In genomic region chr1:12052008-12052573, GRCh38 we compare ENCODE assay signal across 9 cellular contexts. TPM values are rescaled to one million over a fixed set of nuclear protein-coding genes. Genes with fewer than 3 reads are reported as not detected.
DNase-seq lines count a peak whose midpoint lies in the region; ATAC-seq and TF ChIP-seq lines count a peak whose summit lies in the region.
"Had no signal": no experiment of that assay in that cellular context is flagged by ENCODE, and none has a peak within 500 bp of the region (broad histone marks: within the 10 kb centered on the region; RNA-seq: fewer than 3 reads in every experiment).

No MANE protein-coding gene starts in this region.

- H3K36me3 Mint-ChIP-seq in endodermal cell (ENCODE audit: low read depth) (no peaks in the 10 kb centered on the region), nephron (ENCODE audit: low read depth) (no peaks in the 10 kb centered on the region)
- H3K36me3 Mint-ChIP-seq: naive thymus-derived CD8-positive, alpha-beta T cell had no signal

- TF ChIP-seq CTCF in endodermal cell (conservative IDR thresholded peaks at IDR 0.05): no peak
- no peak for TF ChIP-seq CTCF in nephron (IDR thresholded peaks at IDR 0.05; ENCODE audit: unreplicated experiment in 3 of 3)

- H3K27me3 Mint-ChIP-seq in endodermal cell (ENCODE audit: insufficient read depth): no peaks in the 10 kb centered on the region
- peaks cover 11% of the 10 kb centered on the region for H3K27me3 Mint-ChIP-seq in nephron (ENCODE audit: low read depth)
- H3K27me3 Mint-ChIP-seq: naive thymus-derived CD8-positive, alpha-beta T cell had no signal

- no peak overlapping the region for H3K4me3 ChIP-seq in endodermal cell (ENCODE audit: low read length)

- H3K4me3 Mint-ChIP-seq in endodermal cell (no peak overlapping the region), nephron (no peak overlapping the region)
- H3K4me3 Mint-ChIP-seq: naive thymus-derived CD8-positive, alpha-beta T cell had no signal

- no peak overlapping the region for H3K9ac ChIP-seq in endodermal cell (ENCODE audit: extremely low read depth, low read length, poor library complexity, severe bottlenecking)

- no peaks in the 10 kb centered on the region for H3K9me3 ChIP-seq in endodermal cell (ENCODE audit: control insufficient read depth, low read length)

- 43 to 58% methylated on average over 9 of the region's 9 CpGs for WGBS in endodermal cell (ENCODE audit: insufficient coverage in 1 of 2, insufficient read length in 1 of 2), 2 experiments

- ATAC-seq in GM19324 (IDR thresholded peaks at IDR 0.05; ENCODE audit: low FRiP score, unreplicated experiment) (peak; percentile 61), HG03097 (IDR thresholded peaks at IDR 0.05; ENCODE audit: low FRiP score, unreplicated experiment) (peak; percentile 49)
- ATAC-seq: naive thymus-derived CD8-positive, alpha-beta T cell had no signal

- no peak overlapping the region for H3K27ac ChIP-seq in endodermal cell (ENCODE audit: low read depth, low read length)

- no peaks in the 10 kb centered on the region for H3K27me3 ChIP-seq in endodermal cell (ENCODE audit: control insufficient read depth, insufficient read depth, low read length, poor library complexity, severe bottlenecking)

- H3K4me1 Mint-ChIP-seq in endodermal cell (peaks cover 37% of the 10 kb centered on the region), nephron (peaks cover 19% of the 10 kb centered on the region)

- H3K9me3 Mint-ChIP-seq in endodermal cell (no peaks in the 10 kb centered on the region), nephron (no peaks in the 10 kb centered on the region)
- H3K9me3 Mint-ChIP-seq: naive thymus-derived CD8-positive, alpha-beta T cell had no signal

- no peaks in the 10 kb centered on the region for H3K36me3 ChIP-seq in endodermal cell (ENCODE audit: control insufficient read depth, insufficient read depth, low read length)

- H3K27ac Mint-ChIP-seq in endodermal cell (no peak overlapping the region), nephron (peak overlapping the region; percentile 47 to 85 (median 66))

- DNase-seq in DMS 273 (lab: John Stamatoyannopoulos, UW; ENCODE audit: unreplicated experiment) (peak; percentile 53), RPMI8226 (peak; percentile 93), endodermal cell (peak; percentile 80), SK-N-DZ (ENCODE audit: low spot score) (no peak), NCI-H1436 treated with DMSO at 0.1 percent for 48 hours (lab: John Stamatoyannopoulos, UW) (no peak)

- H3K4me1 ChIP-seq in endodermal cell (ENCODE audit: control insufficient read depth, insufficient read depth, low read length): peaks cover 11% of the 10 kb centered on the region

RNA-seq across cellular contexts. Expression of gene TNFRSF8, which starts 11.0 kb away (rescaled TPM):
- 1 to 10 TPM in 1 of 2 donors, under 1 TPM in 1; 0.69 to 2.3 TPM for total RNA-seq in endodermal cell
- 0.85 TPM for polyA plus RNA-seq in endodermal cell (2013, experiment 1 of 2)
- 0.41 TPM for polyA plus RNA-seq in endodermal cell (2013, experiment 2 of 2)
- 0.07 and 0.14 TPM in 2 replicates for polyA plus RNA-seq in SK-N-DZ (2014; cell fraction: cytosol; rRNA removed)
- not detected in 2 replicates for polyA plus RNA-seq in SK-N-DZ (2014; cell fraction: nucleus; rRNA removed)
- total RNA-seq: naive thymus-derived CD8-positive, alpha-beta T cell had no signal
- polyA plus RNA-seq: naive thymus-derived CD8-positive, alpha-beta T cell had no signal

RNA-seq across cellular contexts. Expression of gene MIIP, which starts 32.8 kb away (rescaled TPM):
- 10 to 100 TPM; 66.2 to 72.1 TPM for total RNA-seq in endodermal cell
- polyA plus RNA-seq in endodermal cell (2013, experiment 1 of 2): 57.6 TPM
- polyA plus RNA-seq in endodermal cell (2013, experiment 2 of 2): 47.7 TPM
- 61.1 and 74.3 TPM in 2 replicates for polyA plus RNA-seq in SK-N-DZ (2014; cell fraction: cytosol; rRNA removed)
- 371 and 472 TPM in 2 replicates for polyA plus RNA-seq in SK-N-DZ (2014; cell fraction: nucleus; rRNA removed)

Comparison
In these comparisons a context has a peak if more than half of its experiments do, and no peak if none do; other contexts are left out.
1. DNase-seq: peak in DMS 273 (single experiment), RPMI8226 (single experiment) and endodermal cell (single experiment); none in SK-N-DZ (single experiment) and NCI-H1436 treated with DMSO at 0.1 percent for 48 hours (single experiment).